In the genomic region with DNA sequence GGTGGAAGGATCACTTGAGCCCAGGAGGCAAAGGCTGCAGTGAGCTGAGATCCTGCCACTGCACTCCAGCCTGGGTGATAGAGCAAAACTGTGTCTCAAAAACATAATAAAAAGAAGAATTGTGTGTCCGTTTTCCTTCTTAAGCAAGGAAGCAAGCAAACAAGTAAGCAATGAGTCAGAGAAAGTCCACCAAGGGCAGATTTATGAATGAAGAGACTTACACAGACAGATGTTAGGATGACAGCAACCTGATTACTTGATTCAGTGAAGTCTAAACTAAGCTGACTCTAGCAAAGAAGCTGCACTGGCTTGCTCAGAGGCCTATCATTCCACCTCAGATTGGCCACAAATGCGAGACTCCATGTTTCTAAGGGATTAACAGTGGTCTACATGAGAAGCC, we compare ENCODE assay signal across 25 cellular contexts.
"Had no signal": no experiment of that assay in that cellular context is flagged by ENCODE, and none has a peak within 500 bp of the region (broad histone marks: within the 10 kb centered on the region; RNA-seq: fewer than 3 reads in every experiment).

No MANE protein-coding gene starts in this region.

- H3K4me1 ChIP-seq: body of pancreas, gastrocnemius medialis, heart left ventricle, lower lobe of right lung, pancreas, right lobe of liver, suprapubic skin, transverse colon, vagina had no signal

- H3K27ac Mint-ChIP-seq: activated B cell treated with CpG ODN at 0.5 μM for 24 hours; activated CD4-positive, alpha-beta T cell treated with anti-CD3 and anti-CD28 coated beads, Interleukin-2, amount 10 ng/mL, durations not matched to agents 24 days and 14 days; activated CD8-positive, alpha-beta T cell treated with anti-CD3 and anti-CD28 coated beads for 36 hours; activated naive CD8-positive, alpha-beta T cell treated with anti-CD3 and anti-CD28 coated beads, Interleukin-2, amount 10 ng/mL, durations not matched to agents 7 days and 5 days; activated T-helper 17 cell treated with anti-CD3 and anti-CD28 coated beads, Interleukin-2, amount 50 U/mL, for 72 hours; mesothelial cell of epicardium; natural killer cell treated with Interleukin-12 subunit alpha and Interleukin-12 subunit beta and Interleukin-15 and Interleukin-18, amount 100 ng/mL, for 72 hours; stimulated activated naive CD8-positive, alpha-beta T cell treated with anti-CD3 and anti-CD28 coated beads, Interleukin-15, amount 100 ng/mL, for 72 hours had no signal

- H3K27me3 ChIP-seq: body of pancreas, gastrocnemius medialis, neutrophil, right lobe of liver, suprapubic skin, transverse colon, vagina had no signal

- ATAC-seq: activated CD8-positive, alpha-beta T cell treated with anti-CD3 and anti-CD28 coated beads for 36 hours; activated T-helper 17 cell treated with anti-CD3 and anti-CD28 coated beads, Interleukin-2, amount 50 U/mL, for 72 hours; body of pancreas; gastrocnemius medialis; heart left ventricle; left cardiac atrium; lower lobe of right lung; natural killer cell treated with Interleukin-12 subunit alpha and Interleukin-12 subunit beta and Interleukin-15 and Interleukin-18, amount 100 ng/mL, for 72 hours; pancreas; right lobe of liver; stimulated activated naive CD8-positive, alpha-beta T cell treated with anti-CD3 and anti-CD28 coated beads, Interleukin-15, amount 100 ng/mL, for 72 hours had no signal

- H3K36me3 Mint-ChIP-seq: activated naive CD8-positive, alpha-beta T cell treated with anti-CD3 and anti-CD28 coated beads, Interleukin-2, amount 10 ng/mL, durations not matched to agents 7 days and 5 days; mesothelial cell of epicardium; natural killer cell treated with Interleukin-12 subunit alpha and Interleukin-12 subunit beta and Interleukin-15 and Interleukin-18, amount 100 ng/mL, for 72 hours had no signal

- H3K27ac ChIP-seq: body of pancreas, dorsolateral prefrontal cortex, gastrocnemius medialis, heart left ventricle, lower lobe of right lung, neutrophil, pancreas, right lobe of liver, suprapubic skin, transverse colon, vagina had no signal

- H3K27me3 Mint-ChIP-seq: activated B cell treated with CpG ODN at 0.5 μM for 24 hours; activated CD4-positive, alpha-beta T cell treated with anti-CD3 and anti-CD28 coated beads, Interleukin-2, amount 10 ng/mL, durations not matched to agents 24 days and 14 days; activated CD8-positive, alpha-beta T cell treated with anti-CD3 and anti-CD28 coated beads for 36 hours; activated T-helper 17 cell treated with anti-CD3 and anti-CD28 coated beads, Interleukin-2, amount 50 U/mL, for 72 hours; stimulated activated naive CD8-positive, alpha-beta T cell treated with anti-CD3 and anti-CD28 coated beads, Interleukin-15, amount 100 ng/mL, for 72 hours had no signal

- DNase-seq: activated B cell treated with CpG ODN at 0.5 μM for 24 hours; activated CD4-positive, alpha-beta T cell treated with anti-CD3 and anti-CD28 coated beads, Interleukin-2, amount 10 ng/mL, durations not matched to agents 24 days and 14 days; activated CD8-positive, alpha-beta T cell treated with anti-CD3 and anti-CD28 coated beads for 36 hours; activated naive CD4-positive, alpha-beta T cell; activated naive CD8-positive, alpha-beta T cell treated with anti-CD3 and anti-CD28 coated beads, Interleukin-2, amount 10 ng/mL, durations not matched to agents 7 days and 5 days; activated T-cell treated with anti-CD3 and anti-CD28 coated beads, Interleukin-2, amount 50 U/mL, for 1 hour; body of pancreas; caudate nucleus; dorsolateral prefrontal cortex; gastrocnemius medialis; heart left ventricle; left cardiac atrium; lower lobe of right lung; pancreas; right lobe of liver; stimulated activated CD4-positive, alpha-beta T cell treated with anti-CD3 and anti-CD28 coated beads, Interleukin-4, amount 100 ng/mL, for 1 hour; stimulated activated naive CD8-positive, alpha-beta T cell treated with anti-CD3 and anti-CD28 coated beads, Interleukin-15, amount 100 ng/mL, for 72 hours; T-helper 2 cell; transverse colon had no signal

- H3K4me1 Mint-ChIP-seq: activated B cell treated with CpG ODN at 0.5 μM for 24 hours; activated CD4-positive, alpha-beta T cell treated with anti-CD3 and anti-CD28 coated beads, Interleukin-2, amount 10 ng/mL, durations not matched to agents 24 days and 14 days; activated naive CD8-positive, alpha-beta T cell treated with anti-CD3 and anti-CD28 coated beads, Interleukin-2, amount 10 ng/mL, durations not matched to agents 7 days and 5 days; activated T-helper 17 cell treated with anti-CD3 and anti-CD28 coated beads, Interleukin-2, amount 50 U/mL, for 72 hours; stimulated activated naive CD8-positive, alpha-beta T cell treated with anti-CD3 and anti-CD28 coated beads, Interleukin-15, amount 100 ng/mL, for 72 hours had no signal

- H3K9me3 Mint-ChIP-seq: activated B cell treated with CpG ODN at 0.5 μM for 24 hours; activated CD4-positive, alpha-beta T cell treated with anti-CD3 and anti-CD28 coated beads, Interleukin-2, amount 10 ng/mL, durations not matched to agents 24 days and 14 days; activated CD8-positive, alpha-beta T cell treated with anti-CD3 and anti-CD28 coated beads for 36 hours; activated naive CD8-positive, alpha-beta T cell treated with anti-CD3 and anti-CD28 coated beads, Interleukin-2, amount 10 ng/mL, durations not matched to agents 7 days and 5 days; activated T-helper 17 cell treated with anti-CD3 and anti-CD28 coated beads, Interleukin-2, amount 50 U/mL, for 72 hours; mesothelial cell of epicardium; natural killer cell treated with Interleukin-12 subunit alpha and Interleukin-12 subunit beta and Interleukin-15 and Interleukin-18, amount 100 ng/mL, for 72 hours; stimulated activated naive CD8-positive, alpha-beta T cell treated with anti-CD3 and anti-CD28 coated beads, Interleukin-15, amount 100 ng/mL, for 72 hours had no signal

- H3K4me3 Mint-ChIP-seq: activated B cell treated with CpG ODN at 0.5 μM for 24 hours; activated CD4-positive, alpha-beta T cell treated with anti-CD3 and anti-CD28 coated beads, Interleukin-2, amount 10 ng/mL, durations not matched to agents 24 days and 14 days; activated CD8-positive, alpha-beta T cell treated with anti-CD3 and anti-CD28 coated beads for 36 hours; activated naive CD8-positive, alpha-beta T cell treated with anti-CD3 and anti-CD28 coated beads, Interleukin-2, amount 10 ng/mL, durations not matched to agents 7 days and 5 days; activated T-helper 17 cell treated with anti-CD3 and anti-CD28 coated beads, Interleukin-2, amount 50 U/mL, for 72 hours; mesothelial cell of epicardium; natural killer cell treated with Interleukin-12 subunit alpha and Interleukin-12 subunit beta and Interleukin-15 and Interleukin-18, amount 100 ng/mL, for 72 hours; stimulated activated naive CD8-positive, alpha-beta T cell treated with anti-CD3 and anti-CD28 coated beads, Interleukin-15, amount 100 ng/mL, for 72 hours had no signal
